In the genomic region with DNA sequence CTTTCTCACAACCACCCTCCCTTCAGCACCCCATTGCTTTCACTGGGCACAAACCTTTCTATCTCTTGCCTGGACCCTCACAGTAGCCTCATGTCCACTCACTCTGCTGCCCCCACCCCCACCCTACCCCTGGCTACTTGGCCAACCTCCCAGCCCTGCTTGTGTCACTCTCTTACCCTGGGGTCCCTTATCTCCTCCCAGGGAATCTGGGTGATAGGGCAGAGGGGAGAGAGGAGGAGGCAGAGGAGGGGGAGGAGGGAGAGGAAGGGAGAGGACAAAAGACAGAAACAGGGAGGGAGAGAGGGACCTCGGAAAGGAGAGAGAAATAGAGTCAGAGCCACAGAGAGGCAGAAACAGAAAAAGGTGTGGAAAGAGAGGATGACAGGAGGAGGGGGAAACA, we compare ENCODE assay signal across 1 cellular context.
A peak's percentile ranks its signal among the peaks of the same experiment; 100 is the strongest.
TF ChIP-seq lines count a peak whose summit lies in the region.

No MANE protein-coding gene starts in this region.

TF ChIP-seq in HepG2, 621 proteins besides CTCF, POLR2A, EP300 and RAD21:
- TF ChIP-seq SNRNP70 (IDR thresholded peaks at IDR 0.05; ENCODE audit: low read depth, low read length) (no peak), ZNF263 (CRISPR knock-in tag; IDR thresholded peaks at IDR 0.05) (peak; percentile 87), PPARG (CRISPR knock-in tag; conservative IDR thresholded peaks at IDR 0.05) (peak; percentile 60), ARNTL (CRISPR knock-in tag; IDR thresholded peaks at IDR 0.05) (peak; percentile 2; the same call in 1 of the 2 replicates), ZSCAN29 (CRISPR knock-in tag; conservative IDR thresholded peaks at IDR 0.05) (no peak), ZMYM4 (CRISPR knock-in tag; IDR thresholded peaks at IDR 0.05) (0 out of 2 replicates have a peak, but pooled peaks have one; percentile 35)
- TF ChIP-seq, protein P1, sequence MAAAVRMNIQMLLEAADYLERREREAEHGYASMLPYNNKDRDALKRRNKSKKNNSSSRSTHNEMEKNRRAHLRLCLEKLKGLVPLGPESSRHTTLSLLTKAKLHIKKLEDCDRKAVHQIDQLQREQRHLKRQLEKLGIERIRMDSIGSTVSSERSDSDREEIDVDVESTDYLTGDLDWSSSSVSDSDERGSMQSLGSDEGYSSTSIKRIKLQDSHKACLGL (CRISPR knock-in tag; IDR thresholded peaks at IDR 0.05): 0 out of 2 replicates have a peak, but pooled peaks have one; percentile 12
TF ChIP-seq in HepG2: peak in this region for 5.
